Comparison of ENCODE assay signal across 16 cellular contexts in genomic region chr2:118693287-118693822, GRCh38.
DNase-seq lines count a peak whose midpoint lies in the region; ATAC-seq and TF ChIP-seq lines count a peak whose summit lies in the region.
"Had no signal": no experiment of that assay in that cellular context is flagged by ENCODE, and none has a peak within 500 bp of the region (broad histone marks: within the 10 kb centered on the region; RNA-seq: fewer than 3 reads in every experiment).

No MANE protein-coding gene starts in this region.

- H3K4me1 ChIP-seq in right atrium auricular region (no peaks in the 10 kb centered on the region), neuronal stem cell (ENCODE audit: control insufficient read depth in 2 of 2, insufficient read depth in 1 of 2, low read depth in 1 of 2, low read length in 2 of 2) (peaks cover 0 to 6% of the 10 kb centered on the region in 2 donors)
- H3K4me1 ChIP-seq: Caco-2 had no signal

- TF ChIP-seq CTCF in right atrium auricular region (IDR thresholded peaks at IDR 0.05): no peak

- no peak overlapping the region for H3K23ac ChIP-seq in neuronal stem cell (ENCODE audit: low read depth, low read length, poor library complexity)

- H2AFZ ChIP-seq in neuronal stem cell (ENCODE audit: low read length): no peak overlapping the region
- H2AFZ ChIP-seq: GM23248 had no signal

- DNase-seq in right atrium auricular region (ENCODE audit: low spot score) (peak; percentile 26), left ventricle myocardium superior (no peak), mesenteric fat pad (ENCODE audit: low spot score) (peak; percentile 68), neuronal stem cell (ENCODE audit: low spot score) (no peak), NCI-H2171 treated with DMSO at 0.1 percent for 48 hours (lab: John Stamatoyannopoulos, UW) (no peak), NCI-H1436 treated with DMSO at 0.1 percent for 48 hours (lab: John Stamatoyannopoulos, UW) (no peak)
- no peak for DNase-seq in activated naive CD4-positive, alpha-beta T cell treated with anti-CD3 and anti-CD28 coated beads, Interleukin-2, amount 50 U/mL, for 16 hours
- DNase-seq: AML-193; Caco-2; CD4-positive, alpha-beta T cell; GM23248; HCEC 1CT had no signal

- H3K18ac ChIP-seq in neuronal stem cell (ENCODE audit: low read length): no peak overlapping the region

- no peaks in the 10 kb centered on the region for H3K36me3 ChIP-seq in right atrium auricular region
- peaks cover 0 to 2% of the 10 kb centered on the region in 2 donors for H3K36me3 ChIP-seq in neuronal stem cell (replicated peaks in 1 of 2; ENCODE audit: control insufficient read depth in 2 of 2, insufficient read depth in 2 of 2, low read length in 2 of 2)

- H3K4me3 ChIP-seq in right atrium auricular region: no peak overlapping the region
- H3K4me3 ChIP-seq in neuronal stem cell (ENCODE audit: low read length in 2 of 2): no peak overlapping the region
- H3K4me3 ChIP-seq: A549, GM23248 had no signal

- H2BK120ac ChIP-seq in neuronal stem cell (ENCODE audit: low read depth, low read length): no peak overlapping the region

- H3K9ac ChIP-seq in neuronal stem cell (ENCODE audit: low read depth, low read length, poor library complexity): no peak overlapping the region
- H3K9ac ChIP-seq: GM23248 had no signal

- H3K9me3 ChIP-seq in right atrium auricular region: peaks cover 0 to 8% of the 10 kb centered on the region in 2 donors
- peaks cover 0 to 3% of the 10 kb centered on the region in 2 donors for H3K9me3 ChIP-seq in neuronal stem cell (replicated peaks in 1 of 2; ENCODE audit: control insufficient read depth in 2 of 2, insufficient read depth in 1 of 2, low read depth in 1 of 2, low read length in 2 of 2)

- H3K27ac ChIP-seq in right atrium auricular region (no peak overlapping the region), neuronal stem cell (replicated peaks; ENCODE audit: low read length) (no peak overlapping the region)
- H3K27ac ChIP-seq: 22Rv1, A549, C4-2B, GM23248 had no signal

- ATAC-seq in left ventricle myocardium superior (no peak), GM21737 (IDR thresholded peaks at IDR 0.05; ENCODE audit: unreplicated experiment) (no peak)
- ATAC-seq: A549 had no signal

- no peak overlapping the region for H4K8ac ChIP-seq in neuronal stem cell (ENCODE audit: low read depth, low read length)

- H3K79me1 ChIP-seq in neuronal stem cell (ENCODE audit: low read depth, low read length): no peaks in the 10 kb centered on the region

- intact Hi-C loops in left ventricle myocardium superior (cut with micrococcal nuclease): no loop called here

- H2AK5ac ChIP-seq in neuronal stem cell (ENCODE audit: low read depth, low read length): no peak overlapping the region

- no peak overlapping the region for H3K4ac ChIP-seq in neuronal stem cell (ENCODE audit: low read length)

- H3K27me3 ChIP-seq in right atrium auricular region (no peaks in the 10 kb centered on the region), neuronal stem cell (ENCODE audit: control insufficient read depth in 3 of 3, insufficient read depth in 3 of 3, low read depth in 1 of 3, low read length in 3 of 3) (peaks cover 0 to 2% (median 0%) of the 10 kb centered on the region in 3 experiments)

- no peak overlapping the region for H2BK12ac ChIP-seq in neuronal stem cell (ENCODE audit: low read length)

- no peak overlapping the region for H4K91ac ChIP-seq in neuronal stem cell (ENCODE audit: low read depth, low read length, poor library complexity)

- peak overlapping the region; percentile 32 for H2BK5ac ChIP-seq in neuronal stem cell (ENCODE audit: low read length)

- WGBS in neuronal stem cell (ENCODE audit: extremely low coverage in 2 of 2, insufficient read length in 2 of 2, insufficient replicate concordance in 1 of 2), 2 donors: no CpG with 5 or more reads among the region's 6 CpGs

- no peak overlapping the region for H3K4me2 ChIP-seq in neuronal stem cell (ENCODE audit: insufficient read depth, low read length, poor library complexity, severe bottlenecking)
- H3K4me2 ChIP-seq: A549 had no signal

- no peak overlapping the region for H2BK15ac ChIP-seq in neuronal stem cell (ENCODE audit: low read length)

- no peak overlapping the region for H3K14ac ChIP-seq in neuronal stem cell (ENCODE audit: low read length)

Comparison
In these comparisons a context has a peak if more than half of its experiments do, and no peak if none do; other contexts are left out.
1. DNase-seq: peak in right atrium auricular region (single experiment) and mesenteric fat pad (single experiment); none in left ventricle myocardium superior (single experiment), neuronal stem cell (single experiment), NCI-H2171 treated with DMSO at 0.1 percent for 48 hours (single experiment), activated naive CD4-positive, alpha-beta T cell treated with anti-CD3 and anti-CD28 coated beads, Interleukin-2, amount 50 U/mL, for 16 hours (single experiment) and NCI-H1436 treated with DMSO at 0.1 percent for 48 hours (single experiment).